ENCODE assay signal across 34 cellular contexts in genomic region chr6:105949939-105950582, GRCh38.
DNase-seq lines count a peak whose midpoint lies in the region; ATAC-seq, FAIRE-seq and TF ChIP-seq lines count a peak whose summit lies in the region.
"Had no signal": no experiment of that assay in that cellular context is flagged by ENCODE, and none has a peak within 500 bp of the region (broad histone marks: within the 10 kb centered on the region; RNA-seq: fewer than 3 reads in every experiment).

No MANE protein-coding gene starts in this region.

- no peak for ATAC-seq in HepG2
- ATAC-seq: CD8-positive, alpha-beta T cell; right lobe of liver had no signal

- H2BK120ac ChIP-seq in H9 (ENCODE audit: low read depth, low read length, poor library complexity, severe bottlenecking) = no peak overlapping the region

- H4K8ac ChIP-seq in H9 (replicated peaks; ENCODE audit: insufficient read length, low read depth, low read length) = no peak overlapping the region

- no peak for FAIRE-seq in HepG2 (lab: Jason Lieb, UNC)
- FAIRE-seq: GM12891, H54, kidney, RCC 7860 had no signal

- H3K9me3 ChIP-seq in H9 (ENCODE audit: control insufficient read depth, low read depth, low read length) (no peaks in the 10 kb centered on the region), endodermal cell (ENCODE audit: control insufficient read depth, low read length) (no peaks in the 10 kb centered on the region), HepG2 (ENCODE audit: low read length) (no peaks in the 10 kb centered on the region)
- H3K9me3 ChIP-seq: colonic mucosa, prostate gland, right lobe of liver, stomach had no signal

- DNase-seq in CD1c-positive myeloid dendritic cell (ENCODE audit: extremely low spot score) (peak; percentile 71), H9 (peak; percentile 41), OCI-M1 (lab: John Stamatoyannopoulos, UW) (peak; percentile 72), endodermal cell (peak; percentile 67), chondrocyte (ENCODE audit: low spot score) (no peak), NCI-H748 treated with DMSO at 0.1 percent for 48 hours (lab: John Stamatoyannopoulos, UW) (no peak), HepG2 (ENCODE audit: low spot score) (no peak)
- DNase-seq: ACHN; activated B cell treated with CpG ODN at 0.5 μM for 24 hours; activated CD4-positive, alpha-beta T cell treated with anti-CD3 and anti-CD28 coated beads, Interleukin-2, amount 50 U/mL, for 1 hour; activated gamma-delta T cell; activated naive CD8-positive, alpha-beta T cell treated with anti-CD3 and anti-CD28 coated beads, Interleukin-2, amount 10 ng/mL, durations not matched to agents 7 days and 5 days; activated T-cell treated with anti-CD3 and anti-CD28 coated beads, Interleukin-2, amount 50 U/mL, for 24 hours; aorta; CD8-positive, alpha-beta T cell; colonic mucosa; effector memory CD4-positive, alpha-beta T cell; EL; kidney; naive B cell; NCI-H1092; NCI-H187; NCI-H524; right lobe of liver; SHP77 treated with DMSO at 0.1 percent for 48 hours; stimulated activated CD4-positive, alpha-beta T cell treated with anti-CD3 and anti-CD28 coated beads, Interleukin-4, amount 100 ng/mL, for 1 hour; stomach; SW 1271 had no signal

- H3K9ac ChIP-seq in H9 (ENCODE audit: extremely low read depth, insufficient read length, low read length) = no peak overlapping the region
- no peak overlapping the region for H3K9ac ChIP-seq in endodermal cell (ENCODE audit: extremely low read depth, low read length, poor library complexity, severe bottlenecking)
- H3K9ac ChIP-seq in HepG2 (ENCODE audit: insufficient read depth, low read depth, low read length) = no peak overlapping the region

- no peak overlapping the region for H2BK5ac ChIP-seq in H9 (ENCODE audit: insufficient read length, low read length)

- H3K36me3 ChIP-seq in endodermal cell (ENCODE audit: control insufficient read depth, insufficient read depth, low read length) (no peaks in the 10 kb centered on the region), HepG2 (replicated peaks in 1 of 2; ENCODE audit: control insufficient read depth in 1 of 2, insufficient read depth in 2 of 2, low read length in 2 of 2) (no peaks in the 10 kb centered on the region)
- H3K36me3 ChIP-seq: colonic mucosa, prostate gland, right lobe of liver, stomach had no signal

- H3K18ac ChIP-seq in H9 (ENCODE audit: insufficient read length, low read depth, low read length) = no peak overlapping the region

- TF ChIP-seq RAD21 in HepG2 (CRISPR knock-in tag; IDR thresholded peaks at IDR 0.05) = no peak

- TF ChIP-seq CTCF in H9 (conservative IDR thresholded peaks at IDR 0.05) (no peak), endodermal cell (conservative IDR thresholded peaks at IDR 0.05) (no peak), chondrocyte (IDR thresholded peaks at IDR 0.05) (no peak), HepG2 (CRISPR knock-in tag; IDR thresholded peaks at IDR 0.05) (no peak)

- H3K4me3 Mint-ChIP-seq in H9 (no peak overlapping the region), endodermal cell (no peak overlapping the region), chondrocyte (ENCODE audit: unreplicated experiment) (no peak overlapping the region)
- H3K4me3 Mint-ChIP-seq: activated B cell treated with CpG ODN at 0.5 μM for 24 hours; activated naive CD8-positive, alpha-beta T cell treated with anti-CD3 and anti-CD28 coated beads, Interleukin-2, amount 10 ng/mL, durations not matched to agents 7 days and 5 days; activated T-cell treated with anti-CD3 and anti-CD28 coated beads, Interleukin-2, amount 50 U/mL, for 24 hours; B cell; CD8-positive, alpha-beta T cell; mesothelial cell of epicardium; naive B cell had no signal

- no peak overlapping the region for H3K4me2 ChIP-seq in H9 (ENCODE audit: insufficient read depth, insufficient read length, low read length)
- H3K4me2 ChIP-seq in HepG2 (ENCODE audit: low read depth, low read length) = no peak overlapping the region

- no peak overlapping the region for H3K4me3 ChIP-seq in endodermal cell (ENCODE audit: low read length)
- no peak overlapping the region for H3K4me3 ChIP-seq in HepG2 (replicated peaks in 1 of 3; ENCODE audit: insufficient read depth in 1 of 3, low read depth in 2 of 3, low read length in 3 of 3)
- H3K4me3 ChIP-seq: colonic mucosa, prostate gland, right lobe of liver, stomach had no signal

- no CpG with 5 or more reads among the region's 2 CpGs for WGBS in H9 (ENCODE audit: extremely low coverage, insufficient read length, low lambda C conversion rate)
- 80 to 96% methylated on average over 1 to 2 of the region's 2 CpGs for WGBS in endodermal cell (ENCODE audit: insufficient coverage in 1 of 2, insufficient read length in 1 of 2), 2 experiments
- WGBS in HepG2 (ENCODE audit: low lambda C conversion rate) = 2% methylated on average over 2 of the region's 2 CpGs

- H4K91ac ChIP-seq in H9 (ENCODE audit: insufficient read length, low read depth, low read length) = no peak overlapping the region

- POLR2A ChIA-PET in HepG2 (lab: Yijun Ruan, JAX) = no interaction called here

- no TSS peak for BruUV-seq in HepG2 (replicated peaks; lab: Mats Ljungman, UMichigan)

- no peak overlapping the region for H2BK12ac ChIP-seq in H9 (ENCODE audit: insufficient read length, low read depth, low read length)

- intact Hi-C loops in HepG2 (cut with micrococcal nuclease; ENCODE audit: unreplicated experiment) = no loop called here

- H3K14ac ChIP-seq in H9 (ENCODE audit: insufficient read depth, low read length) = no peak overlapping the region

- no peak for TF ChIP-seq POLR2A in HepG2 (IDR thresholded peaks at IDR 0.05; ENCODE audit: insufficient read depth in 1 of 2, low read depth in 2 of 2, low read length in 2 of 2)

- H3K4me1 ChIP-seq in H9 (ENCODE audit: insufficient read depth, low read length) (no peaks in the 10 kb centered on the region), endodermal cell (ENCODE audit: control insufficient read depth, insufficient read depth, low read length) (peaks cover 20% of the 10 kb centered on the region), HepG2 (ENCODE audit: insufficient read depth, low read length) (no peaks in the 10 kb centered on the region)
- H3K4me1 ChIP-seq: colonic mucosa, prostate gland, right lobe of liver, stomach had no signal

- H2AFZ ChIP-seq in H9 (ENCODE audit: low read length) (no peak overlapping the region), HepG2 (ENCODE audit: low read length) (no peak overlapping the region)

- H4K20me1 ChIP-seq in H9 (ENCODE audit: control insufficient read depth, insufficient read depth, insufficient read length) (no peaks in the 10 kb centered on the region), HepG2 (ENCODE audit: insufficient read depth, low read length) (no peaks in the 10 kb centered on the region)

- TF ChIP-seq EP300 in HepG2 (IDR thresholded peaks at IDR 0.05; ENCODE audit: low read depth in 2 of 2, low read length in 2 of 2) (no peak), HepG2 (CRISPR knock-in tag; IDR thresholded peaks at IDR 0.05; ENCODE audit: borderline replicate concordance) (no peak)

- H3K79me2 ChIP-seq in H9 (ENCODE audit: insufficient read depth, low read length) (no peaks in the 10 kb centered on the region), HepG2 (ENCODE audit: insufficient read depth, low read length) (no peaks in the 10 kb centered on the region)

- no peaks in the 10 kb centered on the region for H3K23me2 ChIP-seq in H9 (ENCODE audit: insufficient read length, low read depth, low read length, poor library complexity, severe bottlenecking)

- no peak overlapping the region for H3K56ac ChIP-seq in H9 (ENCODE audit: insufficient read length, low read depth, low read length)

- H3K27ac Mint-ChIP-seq in H9 (peak overlapping the region in 1 of 3 experiments; percentile 81; a peak in 3 of 7 replicates), endodermal cell (no peak overlapping the region), chondrocyte (ENCODE audit: unreplicated experiment) (no peak overlapping the region)
- H3K27ac Mint-ChIP-seq: activated B cell treated with CpG ODN at 0.5 μM for 24 hours; activated naive CD8-positive, alpha-beta T cell treated with anti-CD3 and anti-CD28 coated beads, Interleukin-2, amount 10 ng/mL, durations not matched to agents 7 days and 5 days; activated T-cell treated with anti-CD3 and anti-CD28 coated beads, Interleukin-2, amount 50 U/mL, for 24 hours; B cell; CD8-positive, alpha-beta T cell; mesothelial cell of epicardium; naive B cell had no signal

- peaks cover 5% of the 10 kb centered on the region for H3K27me3 Mint-ChIP-seq in H9 (ENCODE audit: low read depth)
- H3K27me3 Mint-ChIP-seq in endodermal cell (ENCODE audit: insufficient read depth) = no peaks in the 10 kb centered on the region
- peaks cover 9% of the 10 kb centered on the region for H3K27me3 Mint-ChIP-seq in chondrocyte (ENCODE audit: low read depth)

- H3T11ph ChIP-seq in H9 (ENCODE audit: low read length) = no peak overlapping the region

- H3K27ac ChIP-seq in H9 (ENCODE audit: insufficient read length, low read depth, low read length) (no peak overlapping the region), endodermal cell (ENCODE audit: low read depth, low read length) (no peak overlapping the region), HepG2 (ENCODE audit: extremely low read length, insufficient read depth, low read length) (no peak overlapping the region)
- H3K27ac ChIP-seq: colonic mucosa, prostate gland, right lobe of liver, stomach had no signal

- no peak overlapping the region for H2BK20ac ChIP-seq in H9 (ENCODE audit: low read depth, low read length, poor library complexity, severe bottlenecking)

- in situ Hi-C loops in HepG2 (cut with HindIII; ENCODE audit: extremely low pct_ligation_motif_present, low pct_unique_long_range_greater_than_20kb) = no loop called here

- H3K4me1 Mint-ChIP-seq in H9 (peaks cover 14 to 21% of the 10 kb centered on the region in 2 experiments), endodermal cell (peaks cover 52% of the 10 kb centered on the region), chondrocyte (ENCODE audit: low read depth) (no peaks in the 10 kb centered on the region)
- H3K4me1 Mint-ChIP-seq: activated B cell treated with CpG ODN at 0.5 μM for 24 hours, B cell, mesothelial cell of epicardium had no signal

- no peak overlapping the region for H2BK15ac ChIP-seq in H9 (ENCODE audit: low read depth, low read length)

- H2AK5ac ChIP-seq in H9 (ENCODE audit: insufficient read length, low read length) = no peak overlapping the region

- H4K5ac ChIP-seq in H9 (ENCODE audit: insufficient read length, low read depth, low read length) = no peak overlapping the region

- H3K9me3 Mint-ChIP-seq in H9 = no peaks in the 10 kb centered on the region
- H3K9me3 Mint-ChIP-seq in endodermal cell = peaks cover 6% of the 10 kb centered on the region
- no peaks in the 10 kb centered on the region for H3K9me3 Mint-ChIP-seq in chondrocyte (ENCODE audit: low read depth)
- H3K9me3 Mint-ChIP-seq: activated B cell treated with CpG ODN at 0.5 μM for 24 hours; activated naive CD8-positive, alpha-beta T cell treated with anti-CD3 and anti-CD28 coated beads, Interleukin-2, amount 10 ng/mL, durations not matched to agents 7 days and 5 days; activated T-cell treated with anti-CD3 and anti-CD28 coated beads, Interleukin-2, amount 50 U/mL, for 24 hours; CD8-positive, alpha-beta T cell; mesothelial cell of epicardium; naive B cell had no signal

- CTCF ChIA-PET in HepG2 (lab: Yijun Ruan, JAX; ENCODE audit: low intra/inter-chr PET ratio, low total read pairs) = no interaction called here

- no peak overlapping the region for H3K23ac ChIP-seq in H9 (ENCODE audit: insufficient read length, low read depth, low read length)

- H3K79me1 ChIP-seq in H9 (ENCODE audit: insufficient read depth, low read depth, low read length, poor library complexity, severe bottlenecking) = no peaks in the 10 kb centered on the region

- no peaks in the 10 kb centered on the region for H3K36me3 Mint-ChIP-seq in H9 (ENCODE audit: insufficient read depth in 1 of 3, low read depth in 3 of 3)
- peaks cover 4% of the 10 kb centered on the region for H3K36me3 Mint-ChIP-seq in endodermal cell (ENCODE audit: low read depth)
- peaks cover 2% of the 10 kb centered on the region for H3K36me3 Mint-ChIP-seq in chondrocyte (ENCODE audit: low read depth)
- H3K36me3 Mint-ChIP-seq: activated naive CD8-positive, alpha-beta T cell treated with anti-CD3 and anti-CD28 coated beads, Interleukin-2, amount 10 ng/mL, durations not matched to agents 7 days and 5 days; CD8-positive, alpha-beta T cell; mesothelial cell of epicardium; naive B cell had no signal

- H3K4ac ChIP-seq in H9 (ENCODE audit: low read depth, low read length) = no peak overlapping the region

- H3K27me3 ChIP-seq in H9 (ENCODE audit: insufficient read depth, low read length) = no peaks in the 10 kb centered on the region
- H3K27me3 ChIP-seq in endodermal cell (ENCODE audit: control insufficient read depth, insufficient read depth, low read length, poor library complexity, severe bottlenecking) = no peaks in the 10 kb centered on the region
- H3K27me3 ChIP-seq in HepG2 (ENCODE audit: control insufficient read depth in 1 of 2, insufficient read depth in 2 of 2, low read length in 2 of 2) = no peaks in the 10 kb centered on the region; a peak in 2 of 5 replicates
- H3K27me3 ChIP-seq: colonic mucosa, stomach had no signal

Comparison
In these comparisons a context has a peak if more than half of its experiments do, and no peak if none do; other contexts are left out.
1. DNase-seq: peak in CD1c-positive myeloid dendritic cell (single experiment), H9 (single experiment), OCI-M1 (single experiment) and endodermal cell (single experiment); none in chondrocyte (single experiment), NCI-H748 treated with DMSO at 0.1 percent for 48 hours (single experiment) and HepG2 (single experiment).